1 cellular context compared by ENCODE assay signal in genomic region chr7:77797734-77798393, GRCh38.
A peak's percentile ranks its signal among the peaks of the same experiment; 100 is the strongest.
TF ChIP-seq lines count a peak whose summit lies in the region.

No MANE protein-coding gene starts in this region.

TF ChIP-seq in HepG2, 621 proteins besides CTCF, POLR2A, EP300 and RAD21 (continued from another document and continues in another):
- no peak; the same call in none of the 2 replicates for TF ChIP-seq ARID4A (CRISPR knock-in tag; IDR thresholded peaks at IDR 0.05; ENCODE audit: borderline replicate concordance)
- TF ChIP-seq MXD4 (CRISPR knock-in tag; IDR thresholded peaks at IDR 0.05), result 0 out of 2 replicates have a peak, but pooled peaks have one; percentile 37
- no peak for TF ChIP-seq PRDM15 (CRISPR knock-in tag; IDR thresholded peaks at IDR 0.05)
- TF ChIP-seq KAT2B (IDR thresholded peaks at IDR 0.05; ENCODE audit: borderline replicate concordance, low read depth, low read length), result no peak
- no peak for TF ChIP-seq ZFP1 (CRISPR knock-in tag; IDR thresholded peaks at IDR 0.05)
- TF ChIP-seq ZNF883 (CRISPR knock-in tag; IDR thresholded peaks at IDR 0.05; ENCODE audit: not compliant biosample characterization), result no peak
- TF ChIP-seq HINFP (CRISPR knock-in tag; IDR thresholded peaks at IDR 0.05; ENCODE audit: low read depth), result 0 out of 2 replicates have a peak, but pooled peaks have one; percentile 50
- no peak for TF ChIP-seq GLMP (CRISPR knock-in tag; IDR thresholded peaks at IDR 0.05; ENCODE audit: borderline replicate concordance)
- peak; percentile 23 for TF ChIP-seq YY1 (IDR thresholded peaks at IDR 0.05; ENCODE audit: insufficient read depth, insufficient replicate concordance, low read depth, low read length)
- TF ChIP-seq ZFY (CRISPR knock-in tag; IDR thresholded peaks at IDR 0.05), result peak; percentile 65
- TF ChIP-seq CBFB (CRISPR knock-in tag; IDR thresholded peaks at IDR 0.05), result no peak
- no peak for TF ChIP-seq ZNF570 (CRISPR knock-in tag; IDR thresholded peaks at IDR 0.05; ENCODE audit: borderline replicate concordance)
- TF ChIP-seq ZNF737 (CRISPR knock-in tag; IDR thresholded peaks at IDR 0.05; ENCODE audit: borderline replicate concordance), result 0 out of 2 replicates have a peak, but pooled peaks have one; percentile 70
- TF ChIP-seq TOE1 (CRISPR knock-in tag; IDR thresholded peaks at IDR 0.05), result no peak
- no peak for TF ChIP-seq ZNF83 (CRISPR knock-in tag; IDR thresholded peaks at IDR 0.05; ENCODE audit: borderline replicate concordance)
- TF ChIP-seq ZNF703 (CRISPR knock-in tag; IDR thresholded peaks at IDR 0.05; ENCODE audit: borderline replicate concordance), result no peak
- no peak for TF ChIP-seq MED13 (CRISPR knock-in tag; IDR thresholded peaks at IDR 0.05)
- TF ChIP-seq ZNF646 (CRISPR knock-in tag; IDR thresholded peaks at IDR 0.05), result no peak
- TF ChIP-seq HOXA3 (CRISPR knock-in tag; IDR thresholded peaks at IDR 0.05), result no peak
- TF ChIP-seq CHCHD3 (CRISPR knock-in tag; IDR thresholded peaks at IDR 0.05), result no peak
- no peak for TF ChIP-seq ZBED4 (CRISPR knock-in tag; IDR thresholded peaks at IDR 0.05; ENCODE audit: borderline replicate concordance)
- no peak for TF ChIP-seq HNRNPL (IDR thresholded peaks at IDR 0.05; ENCODE audit: low read depth, low read length)
- no peak for TF ChIP-seq THAP7 (CRISPR knock-in tag; IDR thresholded peaks at IDR 0.05)
- 0 out of 2 replicates have a peak, but pooled peaks have one; percentile 60 for TF ChIP-seq ZNF607 (CRISPR knock-in tag; IDR thresholded peaks at IDR 0.05; ENCODE audit: borderline replicate concordance)
- TF ChIP-seq ZBTB21 (CRISPR knock-in tag; IDR thresholded peaks at IDR 0.05), result no peak
- peak; percentile 72; the same call in 1 of the 2 replicates for TF ChIP-seq ZNF691 (CRISPR knock-in tag; IDR thresholded peaks at IDR 0.05; ENCODE audit: borderline replicate concordance, low read depth)
- no peak for TF ChIP-seq ZMYM2 (CRISPR knock-in tag; IDR thresholded peaks at IDR 0.05)
- TF ChIP-seq NFE2L2 (IDR thresholded peaks at IDR 0.05; ENCODE audit: low read length), result no peak
- TF ChIP-seq ZNF749 (CRISPR knock-in tag; IDR thresholded peaks at IDR 0.05; ENCODE audit: borderline replicate concordance), result no peak
- TF ChIP-seq TRIM22 (IDR thresholded peaks at IDR 0.05), result no peak
- TF ChIP-seq SIN3B (IDR thresholded peaks at IDR 0.05; ENCODE audit: low read length), result no peak
- TF ChIP-seq SP4 (CRISPR knock-in tag; IDR thresholded peaks at IDR 0.05), result no peak
